23 cellular contexts compared by ENCODE assay signal in genomic region chr16:86528061-86528929, GRCh38. TPM values are rescaled to one million over a fixed set of nuclear protein-coding genes. Genes with fewer than 3 reads are reported as not detected.
"Had no signal": no experiment of that assay in that cellular context is flagged by ENCODE, and none has a peak within 500 bp of the region (broad histone marks: within the 10 kb centered on the region; RNA-seq: fewer than 3 reads in every experiment).

No MANE protein-coding gene starts in this region.

- H3K4me1 ChIP-seq: prostate gland, suprapubic skin had no signal

- H3K9me3 Mint-ChIP-seq: activated naive CD8-positive, alpha-beta T cell treated with anti-CD3 and anti-CD28 coated beads for 36 hours; nephron; stimulated activated naive CD8-positive, alpha-beta T cell treated with anti-CD3 and anti-CD28 coated beads, Interleukin-15, amount 100 ng/mL, for 72 hours had no signal

- DNase-seq: activated CD4-positive, alpha-beta T cell treated with anti-CD3 and anti-CD28 coated beads, Interleukin-2, amount 50 U/mL, for 48 hours; activated gamma-delta T cell treated with Interleukin-2 at 50 U/mL for 16 hours; activated naive CD8-positive, alpha-beta T cell treated with anti-CD3 and anti-CD28 coated beads for 36 hours; amniotic stem cell; foreskin melanocyte; glutamatergic neuron; hypothalamus; islet precursor cell; mammary epithelial cell; midbrain; nucleus accumbens; stimulated activated CD4-positive, alpha-beta T cell treated with anti-CD3 and anti-CD28 coated beads, Interleukin-15, amount 100 ng/mL, for 24 hours; stimulated activated CD4-positive, alpha-beta T cell treated with anti-CD3 and anti-CD28 coated beads, Interleukin-2, amount 100 ng/mL, for 48 hours; stimulated activated naive CD8-positive, alpha-beta T cell treated with anti-CD3 and anti-CD28 coated beads, Interleukin-15, amount 100 ng/mL, for 72 hours; SW 1271; T-helper 2 cell; transverse colon; WERI-Rb-1 had no signal

- H3K4me1 Mint-ChIP-seq: activated naive CD8-positive, alpha-beta T cell treated with anti-CD3 and anti-CD28 coated beads for 36 hours; stimulated activated naive CD8-positive, alpha-beta T cell treated with anti-CD3 and anti-CD28 coated beads, Interleukin-15, amount 100 ng/mL, for 72 hours had no signal

- H3K27ac ChIP-seq: prostate gland, right atrium auricular region, skin epidermis, suprapubic skin, transverse colon, WERI-Rb-1 had no signal

- H3K9me3 ChIP-seq: prostate gland, right atrium auricular region, suprapubic skin, transverse colon had no signal

- H3K27me3 ChIP-seq: right atrium auricular region, transverse colon had no signal

- H3K27me3 Mint-ChIP-seq: activated naive CD8-positive, alpha-beta T cell treated with anti-CD3 and anti-CD28 coated beads for 36 hours; stimulated activated naive CD8-positive, alpha-beta T cell treated with anti-CD3 and anti-CD28 coated beads, Interleukin-15, amount 100 ng/mL, for 72 hours had no signal

- H3K36me3 ChIP-seq: prostate gland, right atrium auricular region, transverse colon, WERI-Rb-1 had no signal

- H3K4me3 Mint-ChIP-seq: activated naive CD8-positive, alpha-beta T cell treated with anti-CD3 and anti-CD28 coated beads for 36 hours; nephron; stimulated activated naive CD8-positive, alpha-beta T cell treated with anti-CD3 and anti-CD28 coated beads, Interleukin-15, amount 100 ng/mL, for 72 hours had no signal

- H3K4me3 ChIP-seq: prostate gland, right atrium auricular region, skin epidermis, suprapubic skin, transverse colon had no signal

- H3K27ac Mint-ChIP-seq: activated naive CD8-positive, alpha-beta T cell treated with anti-CD3 and anti-CD28 coated beads for 36 hours; nephron; stimulated activated naive CD8-positive, alpha-beta T cell treated with anti-CD3 and anti-CD28 coated beads, Interleukin-15, amount 100 ng/mL, for 72 hours had no signal

RNA-seq across cellular contexts. Expression of gene FOXF1, which starts 18.0 kb away (rescaled TPM):
- total RNA-seq: activated naive CD8-positive, alpha-beta T cell treated with anti-CD3 and anti-CD28 coated beads for 36 hours; mammary epithelial cell had no signal
- polyA plus RNA-seq: mammary epithelial cell had no signal

RNA-seq across cellular contexts. Expression of gene FOXC2, which starts 38.3 kb away (rescaled TPM):
- total RNA-seq: activated naive CD8-positive, alpha-beta T cell treated with anti-CD3 and anti-CD28 coated beads for 36 hours had no signal

RNA-seq across cellular contexts. Expression of gene FOXL1, which starts 50.1 kb away (rescaled TPM):
- total RNA-seq: activated naive CD8-positive, alpha-beta T cell treated with anti-CD3 and anti-CD28 coated beads for 36 hours had no signal
